Comparison of ENCODE assay signal across 29 cellular contexts in the genomic region with DNA sequence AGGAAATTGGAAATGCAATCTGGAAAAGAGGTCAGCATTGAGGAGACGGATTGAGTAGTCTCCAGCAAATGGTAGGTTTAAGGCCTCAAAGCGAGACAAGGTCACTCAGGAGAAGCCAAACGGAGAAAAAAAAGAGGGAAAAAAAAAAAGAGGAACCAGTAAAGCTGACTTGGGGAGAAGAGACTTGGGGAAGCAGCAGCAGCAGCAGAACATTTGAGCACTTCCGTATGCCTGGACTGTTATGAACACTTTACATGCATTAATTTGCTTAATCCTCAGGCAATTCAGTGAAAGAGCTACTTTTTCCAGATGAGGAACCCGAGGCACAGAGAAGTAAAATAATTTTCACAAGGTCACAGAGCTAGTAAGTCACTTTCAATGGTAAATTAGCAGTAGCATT.
DNase-seq lines count a peak whose midpoint lies in the region; ATAC-seq and TF ChIP-seq lines count a peak whose summit lies in the region.
"Had no signal": no experiment of that assay in that cellular context is flagged by ENCODE, and none has a peak within 500 bp of the region (broad histone marks: within the 10 kb centered on the region; RNA-seq: fewer than 3 reads in every experiment).

No MANE protein-coding gene starts in this region.

- H3K9me3 ChIP-seq in SK-N-MC (ENCODE audit: low read depth, low read length) (no peaks in the 10 kb centered on the region), upper lobe of right lung (no peaks in the 10 kb centered on the region)
- H3K9me3 ChIP-seq: thyroid gland had no signal

- H3K27me3 Mint-ChIP-seq in WTC11 (ENCODE audit: low read depth), result no peaks in the 10 kb centered on the region

- H3K4me3 ChIP-seq in SK-N-MC, result no peak overlapping the region
- H3K4me3 ChIP-seq in upper lobe of right lung, result no peak overlapping the region
- H3K4me3 ChIP-seq: thyroid gland had no signal

- H3K27me3 ChIP-seq in upper lobe of right lung, result no peaks in the 10 kb centered on the region
- H3K27me3 ChIP-seq: brain microvascular endothelial cell, thyroid gland had no signal

- H3K27ac ChIP-seq in SK-N-MC (peak overlapping the region; percentile 60), upper lobe of right lung (no peak overlapping the region)
- H3K27ac ChIP-seq: 22Rv1, brain microvascular endothelial cell, thyroid gland had no signal

- peak; percentile 65 for ATAC-seq in upper lobe of right lung
- no peak for ATAC-seq in WTC11
- ATAC-seq in GM18511 (IDR thresholded peaks at IDR 0.05; ENCODE audit: unreplicated experiment), result no peak
- ATAC-seq: left ventricle myocardium superior; naive thymus-derived CD4-positive, alpha-beta T cell; stimulated activated naive CD8-positive, alpha-beta T cell treated with anti-CD3 and anti-CD28 coated beads, Interleukin-15, amount 100 ng/mL, for 72 hours had no signal

- no peaks in the 10 kb centered on the region for H3K9me3 Mint-ChIP-seq in WTC11
- H3K9me3 Mint-ChIP-seq: activated B cell treated with CpG ODN at 0.5 μM for 24 hours; activated naive CD4-positive, alpha-beta T cell treated with anti-CD3 and anti-CD28 coated beads, Interleukin-2, amount 10 ng/mL, durations not matched to agents 7 days and 5 days; H9; naive thymus-derived CD4-positive, alpha-beta T cell; stimulated activated naive CD8-positive, alpha-beta T cell treated with anti-CD3 and anti-CD28 coated beads, Interleukin-15, amount 100 ng/mL, for 72 hours had no signal

- no peak for TF ChIP-seq POLR2A in erythroblast (IDR thresholded peaks at IDR 0.05; ENCODE audit: low read length)

- no peak for TF ChIP-seq CTCF in upper lobe of right lung (IDR thresholded peaks at IDR 0.05)
- TF ChIP-seq CTCF in WTC11 (IDR thresholded peaks at IDR 0.05), result no peak

- H3K9ac ChIP-seq in SK-N-MC (ENCODE audit: insufficient read length), result no peak overlapping the region

- no peak overlapping the region for H3K27ac Mint-ChIP-seq in WTC11
- H3K27ac Mint-ChIP-seq: activated B cell treated with CpG ODN at 0.5 μM for 24 hours; activated naive CD4-positive, alpha-beta T cell treated with anti-CD3 and anti-CD28 coated beads, Interleukin-2, amount 10 ng/mL, durations not matched to agents 7 days and 5 days; H9; naive thymus-derived CD4-positive, alpha-beta T cell; stimulated activated naive CD8-positive, alpha-beta T cell treated with anti-CD3 and anti-CD28 coated beads, Interleukin-15, amount 100 ng/mL, for 72 hours had no signal

- H3K4me1 ChIP-seq in upper lobe of right lung, result no peaks in the 10 kb centered on the region

- H3K4me3 Mint-ChIP-seq in WTC11, result no peak overlapping the region
- H3K4me3 Mint-ChIP-seq: activated B cell treated with CpG ODN at 0.5 μM for 24 hours; activated naive CD4-positive, alpha-beta T cell treated with anti-CD3 and anti-CD28 coated beads, Interleukin-2, amount 10 ng/mL, durations not matched to agents 7 days and 5 days; CD4-positive, CD25-positive, alpha-beta regulatory T cell; H9; naive thymus-derived CD4-positive, alpha-beta T cell; stimulated activated naive CD8-positive, alpha-beta T cell treated with anti-CD3 and anti-CD28 coated beads, Interleukin-15, amount 100 ng/mL, for 72 hours had no signal

- POLR2A ChIA-PET in WTC11 (lab: Charles Lee), result no interaction called here

- no peaks in the 10 kb centered on the region for H3K36me3 Mint-ChIP-seq in WTC11
- H3K36me3 Mint-ChIP-seq: activated naive CD4-positive, alpha-beta T cell treated with anti-CD3 and anti-CD28 coated beads, Interleukin-2, amount 10 ng/mL, durations not matched to agents 7 days and 5 days; CD4-positive, CD25-positive, alpha-beta regulatory T cell; naive thymus-derived CD4-positive, alpha-beta T cell had no signal

- intact Hi-C loops in upper lobe of right lung (cut with DNase I), result no loop called here

- H3K4me1 Mint-ChIP-seq in WTC11, result peaks cover 48% of the 10 kb centered on the region
- H3K4me1 Mint-ChIP-seq: activated B cell treated with CpG ODN at 0.5 μM for 24 hours; activated naive CD4-positive, alpha-beta T cell treated with anti-CD3 and anti-CD28 coated beads, Interleukin-2, amount 10 ng/mL, durations not matched to agents 7 days and 5 days; CD4-positive, CD25-positive, alpha-beta regulatory T cell; naive thymus-derived CD4-positive, alpha-beta T cell; stimulated activated naive CD8-positive, alpha-beta T cell treated with anti-CD3 and anti-CD28 coated beads, Interleukin-15, amount 100 ng/mL, for 72 hours had no signal

- H3K36me3 ChIP-seq in SK-N-MC (ENCODE audit: insufficient read depth, low read length) (no peaks in the 10 kb centered on the region), upper lobe of right lung (no peaks in the 10 kb centered on the region)
- H3K36me3 ChIP-seq: brain microvascular endothelial cell, thyroid gland had no signal

- CTCF ChIA-PET in WTC11 (lab: Charles Lee), result interaction anchor here (1.1 kb wide), 1 partner anchor 13 kb away, joined by 4 read pairs; no protein-coding TSS in a partner anchor

- peak; percentile 45 for DNase-seq in SIG-M5 treated with dmso at 0.1 percent for 504 hours (lab: John Stamatoyannopoulos, UW; ENCODE audit: unreplicated experiment)
- no peak for DNase-seq in SIG-M5 (lab: John Stamatoyannopoulos, UW)
- no peak for DNase-seq in SK-N-MC (ENCODE audit: low read depth, low spot score)
- DNase-seq in erythroblast (lab: John Stamatoyannopoulos, UW), result peak; percentile 8 to 17
- no peak for DNase-seq in upper lobe of right lung
- no peak for DNase-seq in WTC11 (ENCODE audit: low spot score)
- no peak for DNase-seq in NCI-H2171 (lab: John Stamatoyannopoulos, UW)
- DNase-seq: activated B cell treated with CpG ODN at 0.5 μM for 24 hours; activated CD4-positive, alpha-beta T cell treated with anti-CD3 and anti-CD28 coated beads, Interleukin-2, amount 50 U/mL, for 4 hours; activated naive CD4-positive, alpha-beta T cell treated with anti-CD3 and anti-CD28 coated beads, Interleukin-2, amount 10 ng/mL, durations not matched to agents 7 days and 5 days; amniotic stem cell; brain microvascular endothelial cell; CD4-positive, CD25-positive, alpha-beta regulatory T cell; DMS 273 treated with DMSO at 0.1 percent for 48 hours; glutamatergic neuron; H9; islet precursor cell; left ventricle myocardium superior; naive thymus-derived CD4-positive, alpha-beta T cell; NCI-H1092; NCI-H187 treated with DMSO at 0.1 percent for 48 hours; NCI-H526; retina; small intestine; stimulated activated naive CD8-positive, alpha-beta T cell treated with anti-CD3 and anti-CD28 coated beads, Interleukin-15, amount 100 ng/mL, for 72 hours; T-helper 2 cell; thyroid gland had no signal

TF ChIP-seq in WTC11, 78 proteins besides CTCF, POLR2A, EP300 and RAD21 (continues in another document):
- no peak for TF ChIP-seq JAZF1 (CRISPR knock-in tag; IDR thresholded peaks at IDR 0.05)
- TF ChIP-seq, protein P1, sequence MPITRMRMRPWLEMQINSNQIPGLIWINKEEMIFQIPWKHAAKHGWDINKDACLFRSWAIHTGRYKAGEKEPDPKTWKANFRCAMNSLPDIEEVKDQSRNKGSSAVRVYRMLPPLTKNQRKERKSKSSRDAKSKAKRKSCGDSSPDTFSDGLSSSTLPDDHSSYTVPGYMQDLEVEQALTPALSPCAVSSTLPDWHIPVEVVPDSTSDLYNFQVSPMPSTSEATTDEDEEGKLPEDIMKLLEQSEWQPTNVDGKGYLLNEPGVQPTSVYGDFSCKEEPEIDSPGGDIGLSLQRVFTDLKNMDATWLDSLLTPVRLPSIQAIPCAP (CRISPR knock-in tag; IDR thresholded peaks at IDR 0.05), result no peak
- TF ChIP-seq, protein P2, sequence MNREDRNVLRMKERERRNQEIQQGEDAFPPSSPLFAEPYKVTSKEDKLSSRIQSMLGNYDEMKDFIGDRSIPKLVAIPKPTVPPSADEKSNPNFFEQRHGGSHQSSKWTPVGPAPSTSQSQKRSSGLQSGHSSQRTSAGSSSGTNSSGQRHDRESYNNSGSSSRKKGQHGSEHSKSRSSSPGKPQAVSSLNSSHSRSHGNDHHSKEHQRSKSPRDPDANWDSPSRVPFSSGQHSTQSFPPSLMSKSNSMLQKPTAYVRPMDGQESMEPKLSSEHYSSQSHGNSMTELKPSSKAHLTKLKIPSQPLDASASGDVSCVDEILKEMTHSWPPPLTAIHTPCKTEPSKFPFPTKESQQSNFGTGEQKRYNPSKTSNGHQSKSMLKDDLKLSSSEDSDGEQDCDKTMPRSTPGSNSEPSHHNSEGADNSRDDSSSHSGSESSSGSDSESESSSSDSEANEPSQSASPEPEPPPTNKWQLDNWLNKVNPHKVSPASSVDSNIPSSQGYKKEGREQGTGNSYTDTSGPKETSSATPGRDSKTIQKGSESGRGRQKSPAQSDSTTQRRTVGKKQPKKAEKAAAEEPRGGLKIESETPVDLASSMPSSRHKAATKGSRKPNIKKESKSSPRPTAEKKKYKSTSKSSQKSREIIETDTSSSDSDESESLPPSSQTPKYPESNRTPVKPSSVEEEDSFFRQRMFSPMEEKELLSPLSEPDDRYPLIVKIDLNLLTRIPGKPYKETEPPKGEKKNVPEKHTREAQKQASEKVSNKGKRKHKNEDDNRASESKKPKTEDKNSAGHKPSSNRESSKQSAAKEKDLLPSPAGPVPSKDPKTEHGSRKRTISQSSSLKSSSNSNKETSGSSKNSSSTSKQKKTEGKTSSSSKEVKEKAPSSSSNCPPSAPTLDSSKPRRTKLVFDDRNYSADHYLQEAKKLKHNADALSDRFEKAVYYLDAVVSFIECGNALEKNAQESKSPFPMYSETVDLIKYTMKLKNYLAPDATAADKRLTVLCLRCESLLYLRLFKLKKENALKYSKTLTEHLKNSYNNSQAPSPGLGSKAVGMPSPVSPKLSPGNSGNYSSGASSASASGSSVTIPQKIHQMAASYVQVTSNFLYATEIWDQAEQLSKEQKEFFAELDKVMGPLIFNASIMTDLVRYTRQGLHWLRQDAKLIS (CRISPR knock-in tag; IDR thresholded peaks at IDR 0.05; ENCODE audit: borderline replicate concordance), result no peak
- TF ChIP-seq, protein P3, sequence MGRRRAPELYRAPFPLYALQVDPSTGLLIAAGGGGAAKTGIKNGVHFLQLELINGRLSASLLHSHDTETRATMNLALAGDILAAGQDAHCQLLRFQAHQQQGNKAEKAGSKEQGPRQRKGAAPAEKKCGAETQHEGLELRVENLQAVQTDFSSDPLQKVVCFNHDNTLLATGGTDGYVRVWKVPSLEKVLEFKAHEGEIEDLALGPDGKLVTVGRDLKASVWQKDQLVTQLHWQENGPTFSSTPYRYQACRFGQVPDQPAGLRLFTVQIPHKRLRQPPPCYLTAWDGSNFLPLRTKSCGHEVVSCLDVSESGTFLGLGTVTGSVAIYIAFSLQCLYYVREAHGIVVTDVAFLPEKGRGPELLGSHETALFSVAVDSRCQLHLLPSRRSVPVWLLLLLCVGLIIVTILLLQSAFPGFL (CRISPR knock-in tag; IDR thresholded peaks at IDR 0.05; ENCODE audit: borderline replicate concordance), result no peak

Comparison
In these comparisons a context has a peak if more than half of its experiments do, and no peak if none do; other contexts are left out.
1. DNase-seq: peak in SIG-M5 treated with dmso at 0.1 percent for 504 hours (single experiment) and erythroblast (2 of 2); none in SIG-M5 (single experiment), SK-N-MC (single experiment), upper lobe of right lung (single experiment), WTC11 (single experiment) and NCI-H2171 (single experiment).